ENCODE assay signal across 8 cellular contexts in the genomic region with DNA sequence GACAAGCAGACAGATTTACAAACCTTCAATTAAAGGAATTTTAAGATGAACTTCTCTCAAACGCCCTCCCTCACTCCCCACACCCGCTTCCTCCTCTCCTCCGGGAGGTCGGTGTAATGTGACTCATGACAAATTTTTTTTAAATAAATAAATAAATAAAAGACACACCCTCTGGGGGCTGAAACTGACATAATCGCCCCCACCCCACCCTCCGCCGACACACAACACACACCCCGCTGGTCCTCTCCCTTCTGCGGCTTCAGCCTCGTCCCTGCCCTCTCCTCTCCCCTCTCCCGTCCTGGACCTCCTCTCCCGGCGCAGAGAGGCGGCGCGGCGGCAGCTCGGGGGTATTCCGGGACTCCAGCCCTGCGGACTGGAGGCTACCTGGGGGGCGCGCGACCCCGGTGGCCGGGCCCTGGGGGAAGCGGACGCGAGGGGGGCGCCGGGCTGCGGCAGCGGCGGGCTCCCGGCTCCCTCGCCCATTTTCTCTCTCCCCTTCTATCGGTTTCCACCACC. TPM values are rescaled to one million over a fixed set of nuclear protein-coding genes. Genes with fewer than 3 reads are reported as not detected.
DNase-seq lines count a peak whose midpoint lies in the region; ATAC-seq and TF ChIP-seq lines count a peak whose summit lies in the region.

No MANE protein-coding gene starts in this region.

- peak overlapping the region; percentile 95 for H3K27ac ChIP-seq in OCI-LY7 (ENCODE audit: low read depth, low read length, poor library complexity, severe bottlenecking)
- H3K27ac ChIP-seq in neural cell (ENCODE audit: low read length), result peak overlapping the region; percentile 87

- intact Hi-C loops in OCI-LY7 (cut with micrococcal nuclease; ENCODE audit: unreplicated experiment), result loop anchor here (10.0 kb wide), 1 partner anchor 295 kb away; a partner anchor contains a TSS

- no peak for TF ChIP-seq RAD21 in neural cell (conservative IDR thresholded peaks at IDR 0.05)

- H3F3A ChIP-seq in neural cell (ENCODE audit: insufficient read depth, low read length, poor library complexity, severe bottlenecking), result no peaks in the 10 kb centered on the region

- TF ChIP-seq EP300 in neural cell (conservative IDR thresholded peaks at IDR 0.05; ENCODE audit: poor library complexity, severe bottlenecking), result no peak

- peak overlapping the region; percentile 99 for H3K4me3 ChIP-seq in OCI-LY7 (ENCODE audit: low read depth, low read length, poor library complexity, severe bottlenecking)
- H3K4me3 ChIP-seq in neural cell (ENCODE audit: low read length), result peak overlapping the region; percentile 82

- no peaks in the 10 kb centered on the region for H3K27me3 ChIP-seq in neural cell (ENCODE audit: insufficient read depth, low read depth, low read length)

- H3K4me2 ChIP-seq in OCI-LY7 (ENCODE audit: low read length) (peak overlapping the region; percentile 95), neural cell (ENCODE audit: low read length) (peak overlapping the region; percentile 74)

- peak overlapping the region; percentile 56; the same call in 1 of the 2 replicates for H2AFZ ChIP-seq in OCI-LY7 (ENCODE audit: low read length)
- peak overlapping the region; percentile 45 for H2AFZ ChIP-seq in neural cell (ENCODE audit: low read depth, low read length)

- TF ChIP-seq CTCF in OCI-LY7 (conservative IDR thresholded peaks at IDR 0.05; ENCODE audit: low read length) (0 out of 2 replicates have a peak, but pooled peaks have one; percentile 23), neural cell (IDR thresholded peaks at IDR 0.05; ENCODE audit: poor library complexity, severe bottlenecking) (no peak)

- H3K9me2 ChIP-seq in OCI-LY7 (ENCODE audit: insufficient read depth, low read length), result no peaks in the 10 kb centered on the region
- H3K9me2 ChIP-seq in neural cell (ENCODE audit: insufficient read depth, low read length), result no peaks in the 10 kb centered on the region

- H3K9ac ChIP-seq in neural cell (ENCODE audit: low read length), result peak overlapping the region; percentile 84

- peaks cover 34% of the 10 kb centered on the region for H3K4me1 ChIP-seq in OCI-LY7 (ENCODE audit: insufficient read depth, low read length, poor library complexity, severe bottlenecking)

- no TSS peak for BruUV-seq in OCI-LY7 (replicated peaks; lab: Mats Ljungman, UMichigan)

- POLR2A ChIA-PET in OCI-LY7 (lab: Charles Lee), result interaction anchor here (1.2 to 1.6 kb wide), 4 partner anchors 18 to 62 kb away, joined by 3 to 4 read pairs (median 4); no protein-coding TSS in a partner anchor

- DNase-seq in NCI-H2171 treated with DMSO at 0.1 percent for 48 hours (lab: John Stamatoyannopoulos, UW) (peak; percentile 40), NCI-H2171 (lab: John Stamatoyannopoulos, UW) (no peak), OCI-LY7 (ENCODE audit: low spot score) (peak; percentile 59), activated T-helper 1 cell treated with Interleukin-2 at 50 U/mL for 16 hours (ENCODE audit: low read depth) (peak; percentile 23), fibroblast of peridontal ligament (ENCODE audit: extremely low read depth) (peak; percentile 66)
- DNase-seq in stimulated activated naive CD8-positive, alpha-beta T cell treated with anti-CD3 and anti-CD28 coated beads, Interleukin-15, Interleukin-2, amounts not matched to agents 100 U/mL and 50 U/mL, for 24 hours, result peak; percentile 58

- H4K20me1 ChIP-seq in OCI-LY7 (ENCODE audit: insufficient read depth, low read length) (peaks cover 18% of the 10 kb centered on the region), neural cell (ENCODE audit: insufficient read depth) (peaks cover 5% of the 10 kb centered on the region)

- CTCF ChIA-PET in OCI-LY7 (lab: Charles Lee; ENCODE audit: unreplicated experiment), result no interaction called here

- ATAC-seq in HG02973 (IDR thresholded peaks at IDR 0.05; ENCODE audit: unreplicated experiment), result peak; percentile 12
- ATAC-seq in stimulated activated naive CD8-positive, alpha-beta T cell treated with anti-CD3 and anti-CD28 coated beads, Interleukin-15, Interleukin-2, amounts not matched to agents 100 U/mL and 50 U/mL, for 24 hours, result peak; percentile 8

- H3K36me3 ChIP-seq in OCI-LY7 (ENCODE audit: insufficient read depth, low read length) (peaks cover 11% of the 10 kb centered on the region), neural cell (ENCODE audit: insufficient read depth, low read length) (no peaks in the 10 kb centered on the region)

- H3K79me2 ChIP-seq in OCI-LY7 (ENCODE audit: insufficient read depth, low read depth, low read length) (peaks cover 53% of the 10 kb centered on the region), neural cell (replicated peaks; ENCODE audit: insufficient read depth, low read length) (peaks cover 39% of the 10 kb centered on the region)

- no peaks in the 10 kb centered on the region for H3K9me3 ChIP-seq in OCI-LY7 (ENCODE audit: low read length)
- H3K9me3 ChIP-seq in neural cell (ENCODE audit: low read length), result no peaks in the 10 kb centered on the region

TF ChIP-seq in neural cell, 6 proteins besides CTCF, POLR2A, EP300 and RAD21:
- TF ChIP-seq POLR2AphosphoS5 (IDR thresholded peaks at IDR 0.05) (no peak), SMC3 (conservative IDR thresholded peaks at IDR 0.05; ENCODE audit: poor library complexity) (no peak), MXI1 (conservative IDR thresholded peaks at IDR 0.05; ENCODE audit: poor library complexity, severe bottlenecking) (no peak), EZH2 (IDR thresholded peaks at IDR 0.05; ENCODE audit: borderline replicate concordance, insufficient read depth, low read length, poor library complexity, severe bottlenecking) (no peak), TAF1 (IDR thresholded peaks at IDR 0.05; ENCODE audit: low read depth) (no peak)
- TF ChIP-seq, protein P1, sequence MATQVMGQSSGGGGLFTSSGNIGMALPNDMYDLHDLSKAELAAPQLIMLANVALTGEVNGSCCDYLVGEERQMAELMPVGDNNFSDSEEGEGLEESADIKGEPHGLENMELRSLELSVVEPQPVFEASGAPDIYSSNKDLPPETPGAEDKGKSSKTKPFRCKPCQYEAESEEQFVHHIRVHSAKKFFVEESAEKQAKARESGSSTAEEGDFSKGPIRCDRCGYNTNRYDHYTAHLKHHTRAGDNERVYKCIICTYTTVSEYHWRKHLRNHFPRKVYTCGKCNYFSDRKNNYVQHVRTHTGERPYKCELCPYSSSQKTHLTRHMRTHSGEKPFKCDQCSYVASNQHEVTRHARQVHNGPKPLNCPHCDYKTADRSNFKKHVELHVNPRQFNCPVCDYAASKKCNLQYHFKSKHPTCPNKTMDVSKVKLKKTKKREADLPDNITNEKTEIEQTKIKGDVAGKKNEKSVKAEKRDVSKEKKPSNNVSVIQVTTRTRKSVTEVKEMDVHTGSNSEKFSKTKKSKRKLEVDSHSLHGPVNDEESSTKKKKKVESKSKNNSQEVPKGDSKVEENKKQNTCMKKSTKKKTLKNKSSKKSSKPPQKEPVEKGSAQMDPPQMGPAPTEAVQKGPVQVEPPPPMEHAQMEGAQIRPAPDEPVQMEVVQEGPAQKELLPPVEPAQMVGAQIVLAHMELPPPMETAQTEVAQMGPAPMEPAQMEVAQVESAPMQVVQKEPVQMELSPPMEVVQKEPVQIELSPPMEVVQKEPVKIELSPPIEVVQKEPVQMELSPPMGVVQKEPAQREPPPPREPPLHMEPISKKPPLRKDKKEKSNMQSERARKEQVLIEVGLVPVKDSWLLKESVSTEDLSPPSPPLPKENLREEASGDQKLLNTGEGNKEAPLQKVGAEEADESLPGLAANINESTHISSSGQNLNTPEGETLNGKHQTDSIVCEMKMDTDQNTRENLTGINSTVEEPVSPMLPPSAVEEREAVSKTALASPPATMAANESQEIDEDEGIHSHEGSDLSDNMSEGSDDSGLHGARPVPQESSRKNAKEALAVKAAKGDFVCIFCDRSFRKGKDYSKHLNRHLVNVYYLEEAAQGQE (IDR thresholded peaks at IDR 0.05; ENCODE audit: borderline replicate concordance), result no peak

RNA-seq across cellular contexts. Expression of a gene that starts 0.7 kb away (rescaled TPM):
- 57.4 and 62.4 TPM in 2 replicates for total RNA-seq in OCI-LY7 (2014; rRNA removed; shearing (Covaris generic))
- 76.9 and 87.6 TPM in 2 replicates for total RNA-seq in OCI-LY7 (2022)
- 49.0 and 50.4 TPM in 2 replicates for polyA plus RNA-seq in neural cell
- polyA minus RNA-seq in neural cell, result 63.1 and 72.7 TPM in 2 replicates
